Comparison of ENCODE assay signal across 1 cellular context in genomic region chr5:138911441-138911840, GRCh38.
TF ChIP-seq lines count a peak whose summit lies in the region.

No MANE protein-coding gene starts in this region.

TF ChIP-seq in WTC11, 78 proteins besides CTCF, POLR2A, EP300 and RAD21 (continued from another document):
- TF ChIP-seq ZNF532 (CRISPR knock-in tag; IDR thresholded peaks at IDR 0.05; ENCODE audit: borderline replicate concordance) (no peak), ATF2 (CRISPR knock-in tag; IDR thresholded peaks at IDR 0.05; ENCODE audit: borderline replicate concordance, low read depth) (no peak), E2F5 (CRISPR knock-in tag; IDR thresholded peaks at IDR 0.05) (no peak), PREB (CRISPR knock-in tag; IDR thresholded peaks at IDR 0.05; ENCODE audit: borderline replicate concordance) (no peak), ZNF281 (CRISPR knock-in tag; IDR thresholded peaks at IDR 0.05) (no peak), EMX1 (CRISPR knock-in tag; IDR thresholded peaks at IDR 0.05) (no peak), NFYB (CRISPR knock-in tag; conservative IDR thresholded peaks at IDR 0.05; ENCODE audit: low read depth) (no peak), TEAD4 (CRISPR knock-in tag; IDR thresholded peaks at IDR 0.05) (no peak), MXD4 (CRISPR knock-in tag; IDR thresholded peaks at IDR 0.05; ENCODE audit: borderline replicate concordance) (no peak), SP1 (CRISPR knock-in tag; conservative IDR thresholded peaks at IDR 0.05) (no peak), SMAD3 (CRISPR knock-in tag; IDR thresholded peaks at IDR 0.05; ENCODE audit: borderline replicate concordance) (no peak), AR (CRISPR knock-in tag; IDR thresholded peaks at IDR 0.05) (no peak)
- TF ChIP-seq, protein P1, sequence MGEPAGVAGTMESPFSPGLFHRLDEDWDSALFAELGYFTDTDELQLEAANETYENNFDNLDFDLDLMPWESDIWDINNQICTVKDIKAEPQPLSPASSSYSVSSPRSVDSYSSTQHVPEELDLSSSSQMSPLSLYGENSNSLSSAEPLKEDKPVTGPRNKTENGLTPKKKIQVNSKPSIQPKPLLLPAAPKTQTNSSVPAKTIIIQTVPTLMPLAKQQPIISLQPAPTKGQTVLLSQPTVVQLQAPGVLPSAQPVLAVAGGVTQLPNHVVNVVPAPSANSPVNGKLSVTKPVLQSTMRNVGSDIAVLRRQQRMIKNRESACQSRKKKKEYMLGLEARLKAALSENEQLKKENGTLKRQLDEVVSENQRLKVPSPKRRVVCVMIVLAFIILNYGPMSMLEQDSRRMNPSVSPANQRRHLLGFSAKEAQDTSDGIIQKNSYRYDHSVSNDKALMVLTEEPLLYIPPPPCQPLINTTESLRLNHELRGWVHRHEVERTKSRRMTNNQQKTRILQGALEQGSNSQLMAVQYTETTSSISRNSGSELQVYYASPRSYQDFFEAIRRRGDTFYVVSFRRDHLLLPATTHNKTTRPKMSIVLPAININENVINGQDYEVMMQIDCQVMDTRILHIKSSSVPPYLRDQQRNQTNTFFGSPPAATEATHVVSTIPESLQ (CRISPR knock-in tag; IDR thresholded peaks at IDR 0.05), result no peak
- TF ChIP-seq, protein P2, sequence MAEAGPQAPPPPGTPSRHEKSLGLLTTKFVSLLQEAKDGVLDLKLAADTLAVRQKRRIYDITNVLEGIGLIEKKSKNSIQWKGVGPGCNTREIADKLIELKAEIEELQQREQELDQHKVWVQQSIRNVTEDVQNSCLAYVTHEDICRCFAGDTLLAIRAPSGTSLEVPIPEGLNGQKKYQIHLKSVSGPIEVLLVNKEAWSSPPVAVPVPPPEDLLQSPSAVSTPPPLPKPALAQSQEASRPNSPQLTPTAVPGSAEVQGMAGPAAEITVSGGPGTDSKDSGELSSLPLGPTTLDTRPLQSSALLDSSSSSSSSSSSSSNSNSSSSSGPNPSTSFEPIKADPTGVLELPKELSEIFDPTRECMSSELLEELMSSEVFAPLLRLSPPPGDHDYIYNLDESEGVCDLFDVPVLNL (CRISPR knock-in tag; IDR thresholded peaks at IDR 0.05; ENCODE audit: borderline replicate concordance, low read depth), result no peak
- TF ChIP-seq, protein P3, sequence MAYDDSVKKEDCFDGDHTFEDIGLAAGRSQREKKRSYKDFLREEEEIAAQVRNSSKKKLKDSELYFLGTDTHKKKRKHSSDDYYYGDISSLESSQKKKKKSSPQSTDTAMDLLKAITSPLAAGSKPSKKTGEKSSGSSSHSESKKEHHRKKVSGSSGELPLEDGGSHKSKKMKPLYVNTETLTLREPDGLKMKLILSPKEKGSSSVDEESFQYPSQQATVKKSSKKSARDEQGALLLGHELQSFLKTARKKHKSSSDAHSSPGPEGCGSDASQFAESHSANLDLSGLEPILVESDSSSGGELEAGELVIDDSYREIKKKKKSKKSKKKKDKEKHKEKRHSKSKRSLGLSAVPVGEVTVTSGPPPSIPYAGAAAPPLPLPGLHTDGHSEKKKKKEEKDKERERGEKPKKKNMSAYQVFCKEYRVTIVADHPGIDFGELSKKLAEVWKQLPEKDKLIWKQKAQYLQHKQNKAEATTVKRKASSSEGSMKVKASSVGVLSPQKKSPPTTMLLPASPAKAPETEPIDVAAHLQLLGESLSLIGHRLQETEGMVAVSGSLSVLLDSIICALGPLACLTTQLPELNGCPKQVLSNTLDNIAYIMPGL (CRISPR knock-in tag; IDR thresholded peaks at IDR 0.05), result no peak
- TF ChIP-seq, protein P4, sequence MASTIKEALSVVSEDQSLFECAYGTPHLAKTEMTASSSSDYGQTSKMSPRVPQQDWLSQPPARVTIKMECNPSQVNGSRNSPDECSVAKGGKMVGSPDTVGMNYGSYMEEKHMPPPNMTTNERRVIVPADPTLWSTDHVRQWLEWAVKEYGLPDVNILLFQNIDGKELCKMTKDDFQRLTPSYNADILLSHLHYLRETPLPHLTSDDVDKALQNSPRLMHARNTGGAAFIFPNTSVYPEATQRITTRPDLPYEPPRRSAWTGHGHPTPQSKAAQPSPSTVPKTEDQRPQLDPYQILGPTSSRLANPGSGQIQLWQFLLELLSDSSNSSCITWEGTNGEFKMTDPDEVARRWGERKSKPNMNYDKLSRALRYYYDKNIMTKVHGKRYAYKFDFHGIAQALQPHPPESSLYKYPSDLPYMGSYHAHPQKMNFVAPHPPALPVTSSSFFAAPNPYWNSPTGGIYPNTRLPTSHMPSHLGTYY (CRISPR knock-in tag; IDR thresholded peaks at IDR 0.05), result no peak
